In genomic region chr16:79595916-79596450, GRCh38 we compare ENCODE assay signal across 14 cellular contexts. TPM values are rescaled to one million over a fixed set of nuclear protein-coding genes. Genes with fewer than 3 reads are reported as not detected.
DNase-seq lines count a peak whose midpoint lies in the region; ATAC-seq, FAIRE-seq and TF ChIP-seq lines count a peak whose summit lies in the region.
"Had no signal": no experiment of that assay in that cellular context is flagged by ENCODE, and none has a peak within 500 bp of the region (broad histone marks: within the 10 kb centered on the region; RNA-seq: fewer than 3 reads in every experiment).

No MANE protein-coding gene starts in this region.

- no peaks in the 10 kb centered on the region for H3K27me3 ChIP-seq in heart left ventricle
- H3K27me3 ChIP-seq in effector memory CD4-positive, alpha-beta T cell (replicated peaks; ENCODE audit: control insufficient read depth, insufficient read depth, low read length, poor library complexity, severe bottlenecking) = no peaks in the 10 kb centered on the region
- H3K27me3 ChIP-seq in upper lobe of left lung = no peaks in the 10 kb centered on the region
- H3K27me3 ChIP-seq: cardiac muscle cell had no signal

- no peaks in the 10 kb centered on the region for H3K9me3 ChIP-seq in heart left ventricle
- H3K9me3 ChIP-seq in effector memory CD4-positive, alpha-beta T cell (ENCODE audit: control insufficient read depth, low read length) = no peaks in the 10 kb centered on the region
- H3K9me3 ChIP-seq in upper lobe of left lung = no peaks in the 10 kb centered on the region

- TF ChIP-seq EP300 in upper lobe of left lung (IDR thresholded peaks at IDR 0.05) = no peak

- FAIRE-seq in D721Med (lab: Jason Lieb, UNC) = no peak

- no peaks in the 10 kb centered on the region for H3K9me3 Mint-ChIP-seq in natural killer cell

- H3K4me1 ChIP-seq in heart left ventricle = peaks cover 0 to 48% (median 0%) of the 10 kb centered on the region in 12 donors
- H3K4me1 ChIP-seq in effector memory CD4-positive, alpha-beta T cell (ENCODE audit: control insufficient read depth, insufficient read depth, low read length, poor library complexity, severe bottlenecking) = no peaks in the 10 kb centered on the region
- H3K4me1 ChIP-seq in upper lobe of left lung = peaks cover 0 to 21% (median 8%) of the 10 kb centered on the region in 4 donors

- H3K4me3 Mint-ChIP-seq in natural killer cell = peak overlapping the region; percentile 94

- WGBS in heart left ventricle, 4 donors = 63 to 79% (median 71%) methylated on average over 7 of the region's 7 CpGs
- 41 to 57% methylated on average over 7 of the region's 7 CpGs for whole genome bisulfite sequencing in upper lobe of left lung, 2 donors

- H3K27ac ChIP-seq in heart left ventricle (peak overlapping the region in 11 of 12 donors; percentile 36 to 92 (median 63)), upper lobe of left lung (peak overlapping the region; percentile 74 to 96 (median 82))
- H3K27ac ChIP-seq in effector memory CD4-positive, alpha-beta T cell (ENCODE audit: insufficient read depth, low read length, poor library complexity, severe bottlenecking) = peak overlapping the region; percentile 48
- H3K27ac ChIP-seq: cardiac muscle cell, VCaP had no signal

- no peak for TF ChIP-seq POLR2A in heart left ventricle (IDR thresholded peaks at IDR 0.05)
- TF ChIP-seq POLR2A in upper lobe of left lung (IDR thresholded peaks at IDR 0.05) = no peak

- intact Hi-C loops in heart left ventricle (cut with DNase I) = loop anchor here in 3 of 10 donors (10.0 kb wide), 2 partner anchors 671 to 1471 kb away; no protein-coding TSS in a partner anchor
- intact Hi-C loops in left ventricle myocardium superior (cut with micrococcal nuclease) = no loop called here
- intact Hi-C loops in natural killer cell (cut with micrococcal nuclease) = no loop called here

- no peak for TF ChIP-seq CTCF in heart left ventricle (IDR thresholded peaks at IDR 0.05)
- no peak for TF ChIP-seq CTCF in natural killer cell (IDR thresholded peaks at IDR 0.05)
- TF ChIP-seq CTCF in upper lobe of left lung (IDR thresholded peaks at IDR 0.05) = no peak
- TF ChIP-seq CTCF in D721Med (IDR thresholded peaks at IDR 0.05; ENCODE audit: insufficient read depth, missing control alignments) = no peak

- DNase-seq in heart left ventricle (no peak), left ventricle myocardium superior (no peak), natural killer cell (no peak), upper lobe of left lung (no peak), D721Med (ENCODE audit: insufficient read length, low spot score) (no peak), iPS-NIHi11 (ENCODE audit: low spot score) (no peak)
- DNase-seq in effector memory CD4-positive, alpha-beta T cell = no peak
- DNase-seq: H7, mesendoderm, NCI-H524 had no signal

- peak overlapping the region in 11 of 12 donors; percentile 54 to 81 (median 67) for H3K4me3 ChIP-seq in heart left ventricle
- H3K4me3 ChIP-seq in effector memory CD4-positive, alpha-beta T cell (ENCODE audit: insufficient read depth, low read depth, low read length, poor library complexity, severe bottlenecking) = peak overlapping the region; percentile 57
- peak overlapping the region; percentile 25 to 93 (median 78) for H3K4me3 ChIP-seq in upper lobe of left lung
- H3K4me3 ChIP-seq: cardiac muscle cell had no signal

- H3K27me3 Mint-ChIP-seq in natural killer cell (ENCODE audit: low read depth in 2 of 2) = no peaks in the 10 kb centered on the region

- H3K36me3 ChIP-seq in heart left ventricle (peaks cover 0 to 21% (median 0%) of the 10 kb centered on the region in 9 donors), upper lobe of left lung (no peaks in the 10 kb centered on the region)
- no peaks in the 10 kb centered on the region for H3K36me3 ChIP-seq in effector memory CD4-positive, alpha-beta T cell (ENCODE audit: control insufficient read depth, insufficient read depth, low read length)
- H3K36me3 ChIP-seq: cardiac muscle cell had no signal

- peak overlapping the region; percentile 30 to 74 for H3K27ac Mint-ChIP-seq in natural killer cell

- ATAC-seq in heart left ventricle (no peak), left ventricle myocardium superior (no peak), natural killer cell (no peak), upper lobe of left lung (ENCODE audit: low FRiP score in 2 of 2) (no peak), GM18867 (IDR thresholded peaks at IDR 0.05; ENCODE audit: unreplicated experiment) (no peak)

- H3K36me3 Mint-ChIP-seq in natural killer cell = peaks cover 11% of the 10 kb centered on the region

- H3K4me1 Mint-ChIP-seq in natural killer cell = peaks cover 50 to 54% of the 10 kb centered on the region in 2 donors

RNA-seq across cellular contexts. Expression of gene MAF, which starts 4.6 kb away (rescaled TPM):
- total RNA-seq in heart left ventricle (10 to 100 TPM in 6 of 9 donors, 1 to 10 TPM in 3; 7.5 to 59.0 (median 13.2) TPM), left ventricle myocardium superior (18.8 TPM), natural killer cell (10 to 100 TPM; 24.0 to 50.1 (median 27.1) TPM), upper lobe of left lung (10 to 100 TPM; 21.1 to 90.1 (median 57.4) TPM)
- polyA plus RNA-seq in heart left ventricle = 1 to 10 TPM; 2.8 to 3.0 TPM
- total RNA-seq: HT-29 had no signal
